ENCODE assay signal across 8 cellular contexts in the genomic region with DNA sequence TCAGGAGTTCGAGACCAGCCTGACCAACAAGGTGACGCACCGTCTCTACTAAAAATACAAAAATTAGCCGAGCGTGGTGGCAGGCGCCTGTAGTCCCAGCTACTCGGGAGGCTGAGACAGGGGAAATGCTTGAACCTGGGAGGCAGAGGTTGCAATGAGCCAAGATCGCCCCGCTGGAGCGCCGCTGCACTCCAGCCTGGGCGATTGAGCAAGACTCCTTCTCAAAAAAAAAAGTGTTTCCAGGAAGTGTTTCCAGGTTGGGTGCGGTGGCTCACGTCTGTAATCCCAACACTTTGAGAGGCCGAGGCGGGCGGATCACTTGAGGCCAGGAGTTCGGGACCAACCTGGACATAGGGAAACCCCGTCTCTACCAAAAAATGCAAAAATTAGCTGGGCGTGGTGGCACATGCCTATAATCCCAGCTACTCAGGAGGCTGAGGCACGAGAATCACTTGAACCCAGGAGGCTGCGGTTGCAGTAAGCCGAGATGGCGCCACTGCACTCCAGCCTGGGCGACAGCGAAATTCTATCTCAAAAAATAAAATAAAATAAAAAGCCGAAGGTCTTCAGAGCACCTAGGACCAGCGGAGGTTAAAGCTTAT. TPM values are rescaled to one million over a fixed set of nuclear protein-coding genes. Genes with fewer than 3 reads are reported as not detected.
DNase-seq lines count a peak whose midpoint lies in the region; ATAC-seq and TF ChIP-seq lines count a peak whose summit lies in the region.
"Not testable (repeated sequence)": the region's sequence is repeated elsewhere in the genome, so short reads cannot be mapped to it uniquely, and the experiment has no call there.

No MANE protein-coding gene starts in this region.

- TF ChIP-seq RAD21 in HCT116 (IDR thresholded peaks at IDR 0.05; ENCODE audit: low read depth) = not testable (repeated sequence)

- not testable (repeated sequence) for TF ChIP-seq CTCF in HCT116 (IDR thresholded peaks at IDR 0.05 in 2 of 3, conservative IDR thresholded peaks at IDR 0.05 in 1 of 3; ENCODE audit: borderline replicate concordance in 1 of 3, insufficient read depth in 1 of 3, low read depth in 2 of 3, low read length in 2 of 3); Panc1 (IDR thresholded peaks at IDR 0.05); coronary artery (IDR thresholded peaks at IDR 0.05)

- not testable (repeated sequence) for H3K79me2 ChIP-seq in HCT116 (ENCODE audit: insufficient read depth, low read length)

- in situ Hi-C loops in Panc1 (cut with HindIII; ENCODE audit: low pct_unique_long_range_greater_than_20kb, low sequenced_read_pairs) = not testable (repeated sequence)

- peaks cover 0 to 14% (median 7%) of the 10 kb centered on the region in 10 experiments; a peak in 9 of 20 replicates for H3K4me1 ChIP-seq in BLaER1 treated with 17β-estradiol and CSF1 and Interleukin-3, amounts not matched to agents 10 nM and 100 nM
- H3K4me1 ChIP-seq in HCT116 (ENCODE audit: control insufficient read depth in 1 of 2, insufficient read depth in 2 of 2, low read length in 2 of 2) = peaks cover 0 to 12% of the 10 kb centered on the region in 2 experiments; a peak in 1 of 4 replicates
- H3K4me1 ChIP-seq in Panc1 (ENCODE audit: control insufficient read depth, insufficient read depth, low read length); iPS-15b (ENCODE audit: control insufficient read depth, insufficient read depth, low read length); naive thymus-derived CD4-positive, alpha-beta T cell (ENCODE audit: control insufficient read depth in 2 of 2, insufficient read depth in 2 of 2, low read length in 2 of 2): not testable (repeated sequence)
- peaks cover 0 to 12% (median 10%) of the 10 kb centered on the region in 5 donors for H3K4me1 ChIP-seq in subcutaneous abdominal adipose tissue (ENCODE audit: control insufficient read depth in 5 of 5, insufficient read depth in 5 of 5, low read length in 5 of 5)

- intact Hi-C loops in HCT116 (cut with micrococcal nuclease); Panc1 (cut with micrococcal nuclease; ENCODE audit: unreplicated experiment); naive thymus-derived CD4-positive, alpha-beta T cell (cut with micrococcal nuclease): not testable (repeated sequence)

- not testable (repeated sequence) for H3K9me3 Mint-ChIP-seq in activated T-cell treated with anti-CD3 and anti-CD28 coated beads, Interleukin-2, amount 50 U/mL, for 4 hours; naive thymus-derived CD4-positive, alpha-beta T cell

- H3K27me3 Mint-ChIP-seq in activated T-cell treated with anti-CD3 and anti-CD28 coated beads, Interleukin-2, amount 50 U/mL, for 4 hours (ENCODE audit: low read depth); naive thymus-derived CD4-positive, alpha-beta T cell: not testable (repeated sequence)

- H3K4me3 Mint-ChIP-seq in activated T-cell treated with anti-CD3 and anti-CD28 coated beads, Interleukin-2, amount 50 U/mL, for 4 hours = peak overlapping the region; percentile 82
- H3K4me3 Mint-ChIP-seq in naive thymus-derived CD4-positive, alpha-beta T cell = peak overlapping the region; percentile 76 to 92 (median 89)

- DNase-seq in HCT116 (ENCODE audit: low read depth, low spot score); Panc1 (ENCODE audit: low read depth, low spot score); activated T-cell treated with anti-CD3 and anti-CD28 coated beads, Interleukin-2, amount 50 U/mL, for 4 hours; coronary artery (ENCODE audit: low spot score); naive thymus-derived CD4-positive, alpha-beta T cell: not testable (repeated sequence)

- peaks cover 10% of the 10 kb centered on the region for H3K4me1 Mint-ChIP-seq in activated T-cell treated with anti-CD3 and anti-CD28 coated beads, Interleukin-2, amount 50 U/mL, for 4 hours (ENCODE audit: low read depth)
- peaks cover 0 to 10% (median 7%) of the 10 kb centered on the region in 7 donors for H3K4me1 Mint-ChIP-seq in naive thymus-derived CD4-positive, alpha-beta T cell

- CTCF ChIA-PET in HCT116 (lab: Charles Lee) = interaction anchor here (2.1 kb wide), 1 partner anchor 24 kb away, joined by 5 read pairs; no protein-coding TSS in a partner anchor
- CTCF ChIA-PET in Panc1 (lab: Charles Lee) = not testable (repeated sequence)
- CTCF ChIA-PET in naive thymus-derived CD4-positive, alpha-beta T cell (lab: Charles Lee) = interaction anchor here (0.5 to 1.2 kb wide), 4 partner anchors 16 to 1095 kb away, joined by 3 to 4 read pairs (median 3); no protein-coding TSS in a partner anchor

- POLR2A ChIA-PET in HCT116 (lab: Charles Lee) = interaction anchor here (0.6 to 0.9 kb wide), 3 partner anchors 20 to 360 kb away, joined by 3 to 5 read pairs (median 3); a partner anchor contains a TSS
- POLR2A ChIA-PET in Panc1 (lab: Charles Lee) = not testable (repeated sequence)
- POLR2A ChIA-PET in naive thymus-derived CD4-positive, alpha-beta T cell (lab: Charles Lee) = interaction anchor here (0.7 to 2.9 kb wide), 8 partner anchors 9 to 44 kb away, joined by 3 to 51 read pairs (median 3); a partner anchor contains a TSS

- H3K9me3 ChIP-seq in BLaER1 treated with 17β-estradiol and CSF1 and Interleukin-3, amounts not matched to agents 10 nM and 100 nM (replicated peaks in 1 of 11) = peaks cover 0 to 13% (median 0%) of the 10 kb centered on the region in 11 experiments; a peak in 3 of 22 replicates
- H3K9me3 ChIP-seq in HCT116 (ENCODE audit: control insufficient read depth in 1 of 2, insufficient read depth in 1 of 2, low read depth in 1 of 2, low read length in 2 of 2); Panc1 (ENCODE audit: control insufficient read depth, insufficient read depth, low read depth, low read length); iPS-15b (ENCODE audit: control insufficient read depth, insufficient read depth, low read length); naive thymus-derived CD4-positive, alpha-beta T cell (ENCODE audit: control insufficient read depth in 2 of 3, low read length in 3 of 3); subcutaneous abdominal adipose tissue (ENCODE audit: control insufficient read depth in 5 of 5, low read length in 5 of 5): not testable (repeated sequence)

- BruUV-seq in HCT116 (replicated peaks; lab: Mats Ljungman, UMichigan); Panc1 (replicated peaks; lab: Mats Ljungman, UMichigan): not testable (repeated sequence)

- peak overlapping the region in 6 of 9 donors; percentile 18 to 92 (median 89) for H3K27ac Mint-ChIP-seq in naive thymus-derived CD4-positive, alpha-beta T cell

- H3K4me3 ChIP-seq in BLaER1 treated with 17β-estradiol and CSF1 and Interleukin-3, amounts not matched to agents 10 nM and 100 nM = peak overlapping the region in 7 of 10 experiments; percentile 48 to 71 (median 60); a peak in 10 of 20 replicates
- H3K4me3 ChIP-seq in HCT116 (replicated peaks in 1 of 2; ENCODE audit: low read depth in 1 of 2, low read length in 2 of 2) = peak overlapping the region; percentile 54
- H3K4me3 ChIP-seq in Panc1 (ENCODE audit: low read depth in 2 of 2, low read length in 2 of 2) = peak overlapping the region; percentile 42 to 55
- H3K4me3 ChIP-seq in coronary artery = peak overlapping the region; percentile 71
- peak overlapping the region; percentile 56 for H3K4me3 ChIP-seq in iPS-15b (ENCODE audit: low read depth, low read length)
- H3K4me3 ChIP-seq in naive thymus-derived CD4-positive, alpha-beta T cell (ENCODE audit: low read length) = peak overlapping the region; percentile 77
- peak overlapping the region in 3 of 5 donors; percentile 62 to 66 (median 64) for H3K4me3 ChIP-seq in subcutaneous abdominal adipose tissue (ENCODE audit: low read depth in 1 of 5, low read length in 5 of 5)

- peak overlapping the region; percentile 63 to 81 (median 72); a peak in 21 of 22 replicates for H3K4me2 ChIP-seq in BLaER1 treated with 17β-estradiol and CSF1 and Interleukin-3, amounts not matched to agents 10 nM and 100 nM
- H3K4me2 ChIP-seq in HCT116 (ENCODE audit: low read length) = peak overlapping the region; percentile 79

- H3K27me3 ChIP-seq in BLaER1 treated with 17β-estradiol and CSF1 and Interleukin-3, amounts not matched to agents 10 nM and 100 nM; HCT116 (ENCODE audit: insufficient read depth, low read length); Panc1 (ENCODE audit: control insufficient read depth, insufficient read depth, low read length); iPS-15b (ENCODE audit: control insufficient read depth, insufficient read depth, low read length); naive thymus-derived CD4-positive, alpha-beta T cell (ENCODE audit: control insufficient read depth in 2 of 2, insufficient read depth in 2 of 2, low read length in 2 of 2); subcutaneous abdominal adipose tissue (ENCODE audit: control insufficient read depth in 5 of 5, insufficient read depth in 4 of 5, low read length in 5 of 5): not testable (repeated sequence)

- not testable (repeated sequence) for H3K36me3 ChIP-seq in BLaER1 treated with 17β-estradiol and CSF1 and Interleukin-3, amounts not matched to agents 10 nM and 100 nM; HCT116 (ENCODE audit: control insufficient read depth in 1 of 2, insufficient read depth in 2 of 2, low read length in 2 of 2); Panc1 (ENCODE audit: control insufficient read depth, insufficient read depth, low read length); iPS-15b (ENCODE audit: control insufficient read depth, insufficient read depth, low read length); naive thymus-derived CD4-positive, alpha-beta T cell (ENCODE audit: control insufficient read depth in 2 of 3, insufficient read depth in 3 of 3, low read length in 3 of 3); subcutaneous abdominal adipose tissue (ENCODE audit: control insufficient read depth in 5 of 5, insufficient read depth in 5 of 5, low read length in 5 of 5)

- not testable (repeated sequence) for H3K36me3 Mint-ChIP-seq in activated T-cell treated with anti-CD3 and anti-CD28 coated beads, Interleukin-2, amount 50 U/mL, for 4 hours (ENCODE audit: insufficient read depth); naive thymus-derived CD4-positive, alpha-beta T cell

- not testable (repeated sequence) for ATAC-seq in HCT116; Panc1; activated T-cell treated with anti-CD3 and anti-CD28 coated beads, Interleukin-2, amount 50 U/mL, for 4 hours; naive thymus-derived CD4-positive, alpha-beta T cell

- not testable (repeated sequence) for H3K9me2 ChIP-seq in HCT116 (ENCODE audit: insufficient read depth)

- not testable (repeated sequence) for TF ChIP-seq POLR2A in HCT116 (IDR thresholded peaks at IDR 0.05; ENCODE audit: borderline replicate concordance, extremely low read depth, insufficient read depth, insufficient read length)

- RAD21 ChIA-PET in HCT116 (lab: Charles Lee; ENCODE audit: low non-redundant PET in 1 of 2, low total read pairs in 2 of 2, uncharacterized antibody in 2 of 2, unreplicated experiment in 2 of 2) = not testable (repeated sequence)

- H3K9ac ChIP-seq in BLaER1 treated with 17β-estradiol and CSF1 and Interleukin-3, amounts not matched to agents 10 nM and 100 nM = peak overlapping the region in 1 of 11 experiments; percentile 49; a peak in 2 of 22 replicates
- peak overlapping the region; percentile 67 for H3K9ac ChIP-seq in HCT116 (ENCODE audit: low read length)
- not testable (repeated sequence) for H3K9ac ChIP-seq in iPS-15b (ENCODE audit: low read depth, low read length); subcutaneous abdominal adipose tissue (ENCODE audit: low read length in 5 of 5)

- peak overlapping the region; percentile 22 for H2AFZ ChIP-seq in HCT116 (ENCODE audit: low read depth, low read length, poor library complexity, severe bottlenecking)

- not testable (repeated sequence) for H4K20me1 ChIP-seq in BLaER1 treated with 17β-estradiol and CSF1 and Interleukin-3, amounts not matched to agents 10 nM and 100 nM; HCT116 (ENCODE audit: insufficient read depth)

- H3K27ac ChIP-seq in BLaER1 treated with 17β-estradiol and CSF1 and Interleukin-3, amounts not matched to agents 10 nM and 100 nM; Panc1 (ENCODE audit: low read length); coronary artery; subcutaneous abdominal adipose tissue (ENCODE audit: low read depth, low read length): not testable (repeated sequence)
- peak overlapping the region; percentile 81 for H3K27ac ChIP-seq in HCT116 (ENCODE audit: low read depth, low read length)
- peak overlapping the region; percentile 66 for H3K27ac ChIP-seq in naive thymus-derived CD4-positive, alpha-beta T cell (ENCODE audit: low read depth, low read length)

RNA-seq across cellular contexts. Expression of a gene that starts 42.5 kb away (rescaled TPM):
- total RNA-seq in HCT116 (2021; ENCODE audit: unreplicated experiment) (16.8 TPM), Panc1 (2021; ENCODE audit: unreplicated experiment) (7.1 TPM)
- polyA plus RNA-seq in HCT116 (2012) = 13.6 and 16.7 TPM in 2 replicates
- polyA plus RNA-seq in Panc1 (2012; ENCODE audit: insufficient read length) = 3.5 TPM
- 10 to 100 TPM; 22.9 to 26.5 (median 25.6) TPM for total RNA-seq in activated T-cell treated with anti-CD3 and anti-CD28 coated beads, Interleukin-2, amount 50 U/mL, for 4 hours
- 100 to 1,000 TPM in 1 of 5 experiments, 10 to 100 TPM in 4; 68.6 to 100 (median 93.3) TPM for total RNA-seq in naive thymus-derived CD4-positive, alpha-beta T cell
- 10 to 100 TPM; 38.5 to 39.5 TPM for polyA plus RNA-seq in naive thymus-derived CD4-positive, alpha-beta T cell
